In the genomic region with DNA sequence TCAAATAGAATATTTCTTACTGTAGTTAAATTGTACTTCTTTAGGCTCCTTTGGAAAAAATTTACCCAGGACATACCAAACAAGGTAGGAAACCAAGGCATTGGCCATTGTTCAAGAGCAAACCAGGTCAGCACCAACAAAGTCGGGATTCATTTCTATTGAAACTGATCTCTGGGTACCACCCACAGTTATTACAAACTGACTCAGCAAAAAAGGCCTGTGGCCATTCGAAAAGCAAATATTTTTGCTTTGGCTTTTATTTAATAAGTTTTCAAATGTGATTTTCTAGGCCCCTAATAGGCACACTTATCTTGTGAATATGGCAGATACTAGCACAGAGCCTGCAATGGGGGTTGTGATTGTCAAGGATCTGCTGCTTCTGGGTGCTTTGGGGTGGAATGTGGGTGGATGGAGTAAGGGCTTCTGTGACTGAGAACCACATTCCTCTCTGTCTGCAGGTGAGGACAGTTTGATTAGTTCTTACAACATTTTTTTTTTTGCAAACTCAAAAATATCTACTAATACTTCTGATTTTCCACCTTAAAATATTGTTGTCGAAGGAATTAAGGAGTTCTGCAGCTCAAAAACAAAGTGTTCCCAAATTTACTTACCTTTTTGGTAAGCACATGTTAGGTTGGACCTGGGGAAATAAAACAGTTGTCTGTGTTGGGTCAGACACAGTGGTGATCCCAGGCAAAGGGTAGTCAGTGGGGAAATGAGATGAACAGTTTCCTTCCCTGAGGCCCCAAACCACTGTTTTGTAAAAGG, we compare ENCODE assay signal across 22 cellular contexts. TPM values are rescaled to one million over a fixed set of nuclear protein-coding genes. Genes with fewer than 3 reads are reported as not detected.
DNase-seq lines count a peak whose midpoint lies in the region; ATAC-seq and TF ChIP-seq lines count a peak whose summit lies in the region.
"Had no signal": no experiment of that assay in that cellular context is flagged by ENCODE, and none has a peak within 500 bp of the region (broad histone marks: within the 10 kb centered on the region; RNA-seq: fewer than 3 reads in every experiment).

No MANE protein-coding gene starts in this region.

- peaks cover 1% of the 10 kb centered on the region for H3K27me3 Mint-ChIP-seq in activated naive CD8-positive, alpha-beta T cell treated with anti-CD3 and anti-CD28 coated beads, Interleukin-2, amount 50 U/mL, for 24 hours
- H3K27me3 Mint-ChIP-seq: dendritic cell treated with granulocyte-macrophage colony-stimulating factor and Interleukin-4, amounts not matched to agents 40 ng/mL and 50 ng/mL, for 4 days; stimulated activated naive CD8-positive, alpha-beta T cell treated with anti-CD3 and anti-CD28 coated beads, Interleukin-15, Interleukin-2, amounts not matched to agents 100 ng/mL and 50 ng/mL, for 24 hours had no signal

- no peaks in the 10 kb centered on the region for H3K36me3 ChIP-seq in H7 (replicated peaks; ENCODE audit: control insufficient read depth, insufficient read depth, low read length)
- H3K36me3 ChIP-seq in SK-N-MC (ENCODE audit: insufficient read depth, low read length): peaks cover 47% of the 10 kb centered on the region
- no peaks in the 10 kb centered on the region for H3K36me3 ChIP-seq in iPS-20b (ENCODE audit: insufficient read depth, low read depth, low read length)
- no peaks in the 10 kb centered on the region for H3K36me3 ChIP-seq in gastrocnemius medialis
- H3K36me3 ChIP-seq: sigmoid colon, uterus had no signal

- no peak for ATAC-seq in gastrocnemius medialis
- ATAC-seq in activated naive CD8-positive, alpha-beta T cell treated with anti-CD3 and anti-CD28 coated beads, Interleukin-2, amount 50 U/mL, for 24 hours: no peak
- ATAC-seq in stimulated activated naive CD8-positive, alpha-beta T cell treated with anti-CD3 and anti-CD28 coated beads, Interleukin-15, Interleukin-2, amounts not matched to agents 100 U/mL and 50 U/mL, for 24 hours: no peak
- ATAC-seq: activated CD4-positive, alpha-beta T cell treated with anti-CD3 and anti-CD28 coated beads for 36 hours; activated CD8-positive, alpha-beta T cell treated with anti-CD3 and anti-CD28 coated beads, Interleukin-2, amount 10 ng/mL, durations not matched to agents 7 days and 5 days; activated naive CD4-positive, alpha-beta T cell treated with anti-CD3 and anti-CD28 coated beads, Interleukin-2, amount 50 U/mL, for 72 hours; CD8-positive, alpha-beta T cell; left ventricle myocardium superior had no signal

- TF ChIP-seq CTCF in gastrocnemius medialis (IDR thresholded peaks at IDR 0.05 in 4 of 5, conservative IDR thresholded peaks at IDR 0.05 in 1 of 5): no peak

- in situ Hi-C loops in gastrocnemius medialis (cut with MboI; ENCODE audit: low sequenced_read_pairs in 4 of 4): no loop called here

- H3K4me3 ChIP-seq in H7 (ENCODE audit: insufficient read depth, low read depth, low read length) (no peak overlapping the region), SK-N-MC (no peak overlapping the region), iPS-20b (ENCODE audit: low read length) (peak overlapping the region; percentile 8; the same call in 1 of the 2 replicates), gastrocnemius medialis (peak overlapping the region in 1 of 4 donors; percentile 4)
- H3K4me3 ChIP-seq: sigmoid colon, uterus had no signal

- H3K9me3 ChIP-seq in SK-N-MC (ENCODE audit: low read depth, low read length) (no peaks in the 10 kb centered on the region), iPS-20b (ENCODE audit: insufficient read depth, low read depth, low read length) (no peaks in the 10 kb centered on the region), gastrocnemius medialis (no peaks in the 10 kb centered on the region)
- H3K9me3 ChIP-seq: sigmoid colon, uterus had no signal

- peak; percentile 5 for DNase-seq in H7
- DNase-seq in SK-N-MC (ENCODE audit: low read depth, low spot score): no peak
- no peak for DNase-seq in gastrocnemius medialis
- no peak for DNase-seq in activated naive CD8-positive, alpha-beta T cell treated with anti-CD3 and anti-CD28 coated beads, Interleukin-2, amount 50 U/mL, for 24 hours
- no peak for DNase-seq in stimulated activated naive CD8-positive, alpha-beta T cell treated with anti-CD3 and anti-CD28 coated beads, Interleukin-15, Interleukin-2, amounts not matched to agents 100 U/mL and 50 U/mL, for 24 hours
- no peak for DNase-seq in NCI-H510A (lab: John Stamatoyannopoulos, UW)
- DNase-seq: activated CD4-positive, alpha-beta T cell treated with anti-CD3 and anti-CD28 coated beads for 36 hours; activated CD8-positive, alpha-beta T cell treated with anti-CD3 and anti-CD28 coated beads, Interleukin-2, amount 10 ng/mL, durations not matched to agents 7 days and 5 days; anterior cingulate cortex; CD8-positive, alpha-beta T cell; DMS 273 treated with DMSO at 0.1 percent for 48 hours; left ventricle myocardium superior; nephron progenitor cell; sigmoid colon; uterus had no signal

- no peaks in the 10 kb centered on the region for H3K27me3 ChIP-seq in H7 (ENCODE audit: control insufficient read depth, insufficient read depth, low read length)
- H3K27me3 ChIP-seq in iPS-20b (ENCODE audit: insufficient read depth, low read length): no peaks in the 10 kb centered on the region
- no peaks in the 10 kb centered on the region for H3K27me3 ChIP-seq in gastrocnemius medialis
- H3K27me3 ChIP-seq: sigmoid colon, uterus had no signal

- H3K4me1 Mint-ChIP-seq in activated naive CD8-positive, alpha-beta T cell treated with anti-CD3 and anti-CD28 coated beads, Interleukin-2, amount 50 U/mL, for 24 hours: no peaks in the 10 kb centered on the region
- H3K4me1 Mint-ChIP-seq: activated CD4-positive, alpha-beta T cell treated with anti-CD3 and anti-CD28 coated beads for 36 hours had no signal

- H3K27ac ChIP-seq in SK-N-MC (peak overlapping the region; percentile 60), iPS-20b (ENCODE audit: low read length) (peak overlapping the region; percentile 5), gastrocnemius medialis (peak overlapping the region; percentile 77 to 86 (median 82))
- H3K27ac ChIP-seq: RWPE1, sigmoid colon, uterus had no signal

- no peak overlapping the region for H3K4me3 Mint-ChIP-seq in activated naive CD8-positive, alpha-beta T cell treated with anti-CD3 and anti-CD28 coated beads, Interleukin-2, amount 50 U/mL, for 24 hours
- H3K4me3 Mint-ChIP-seq: activated CD4-positive, alpha-beta T cell treated with anti-CD3 and anti-CD28 coated beads for 36 hours; activated CD8-positive, alpha-beta T cell treated with anti-CD3 and anti-CD28 coated beads, Interleukin-2, amount 10 ng/mL, durations not matched to agents 7 days and 5 days; CD8-positive, alpha-beta T cell; dendritic cell treated with granulocyte-macrophage colony-stimulating factor and Interleukin-4, amounts not matched to agents 40 ng/mL and 50 ng/mL, for 4 days; nephron progenitor cell; stimulated activated naive CD8-positive, alpha-beta T cell treated with anti-CD3 and anti-CD28 coated beads, Interleukin-15, Interleukin-2, amounts not matched to agents 100 ng/mL and 50 ng/mL, for 24 hours had no signal

- H3K4me1 ChIP-seq in iPS-20b (ENCODE audit: insufficient read depth, low read length) (peaks cover 32% of the 10 kb centered on the region), gastrocnemius medialis (peaks cover 60 to 72% of the 10 kb centered on the region in 2 donors)
- H3K4me1 ChIP-seq: sigmoid colon, uterus had no signal

- intact Hi-C loops in gastrocnemius medialis (cut with DNase I; ENCODE audit: low total_unique reads): no loop called here

- no peaks in the 10 kb centered on the region for H3K36me3 Mint-ChIP-seq in activated naive CD8-positive, alpha-beta T cell treated with anti-CD3 and anti-CD28 coated beads, Interleukin-2, amount 50 U/mL, for 24 hours (ENCODE audit: low read depth)
- H3K36me3 Mint-ChIP-seq: activated naive CD4-positive, alpha-beta T cell treated with anti-CD3 and anti-CD28 coated beads, Interleukin-2, amount 50 U/mL, for 72 hours; CD8-positive, alpha-beta T cell had no signal

- H3K9me3 Mint-ChIP-seq in activated naive CD8-positive, alpha-beta T cell treated with anti-CD3 and anti-CD28 coated beads, Interleukin-2, amount 50 U/mL, for 24 hours: no peaks in the 10 kb centered on the region
- H3K9me3 Mint-ChIP-seq: activated naive CD4-positive, alpha-beta T cell treated with anti-CD3 and anti-CD28 coated beads, Interleukin-2, amount 50 U/mL, for 72 hours; CD8-positive, alpha-beta T cell; dendritic cell treated with granulocyte-macrophage colony-stimulating factor and Interleukin-4, amounts not matched to agents 40 ng/mL and 50 ng/mL, for 4 days; nephron progenitor cell; stimulated activated naive CD8-positive, alpha-beta T cell treated with anti-CD3 and anti-CD28 coated beads, Interleukin-15, Interleukin-2, amounts not matched to agents 100 ng/mL and 50 ng/mL, for 24 hours had no signal

- H3K27ac Mint-ChIP-seq in activated naive CD8-positive, alpha-beta T cell treated with anti-CD3 and anti-CD28 coated beads, Interleukin-2, amount 50 U/mL, for 24 hours: no peak overlapping the region
- H3K27ac Mint-ChIP-seq: activated CD4-positive, alpha-beta T cell treated with anti-CD3 and anti-CD28 coated beads for 36 hours; activated CD8-positive, alpha-beta T cell treated with anti-CD3 and anti-CD28 coated beads, Interleukin-2, amount 10 ng/mL, durations not matched to agents 7 days and 5 days; activated naive CD4-positive, alpha-beta T cell treated with anti-CD3 and anti-CD28 coated beads, Interleukin-2, amount 50 U/mL, for 72 hours; CD8-positive, alpha-beta T cell; dendritic cell treated with granulocyte-macrophage colony-stimulating factor and Interleukin-4, amounts not matched to agents 40 ng/mL and 50 ng/mL, for 4 days; nephron progenitor cell; stimulated activated naive CD8-positive, alpha-beta T cell treated with anti-CD3 and anti-CD28 coated beads, Interleukin-15, Interleukin-2, amounts not matched to agents 100 ng/mL and 50 ng/mL, for 24 hours had no signal

- no peak for TF ChIP-seq POLR2A in gastrocnemius medialis (IDR thresholded peaks at IDR 0.05)

- H3K9ac ChIP-seq in SK-N-MC (ENCODE audit: insufficient read length): no peak overlapping the region
- peak overlapping the region; percentile 34; the same call in 1 of the 2 replicates for H3K9ac ChIP-seq in iPS-20b (ENCODE audit: low read depth, low read length)

RNA-seq across cellular contexts. Expression of gene FLRT2, which starts 45.1 kb away (rescaled TPM):
- 8.6 and 10.8 TPM in 2 replicates for total RNA-seq in H7 (2014; rRNA removed; shearing (Covaris generic))
- 1 to 10 TPM; 2.2 to 7.1 (median 5.4) TPM for total RNA-seq in gastrocnemius medialis
- total RNA-seq: activated CD4-positive, alpha-beta T cell treated with anti-CD3 and anti-CD28 coated beads for 36 hours; activated CD8-positive, alpha-beta T cell treated with anti-CD3 and anti-CD28 coated beads, Interleukin-2, amount 10 ng/mL, durations not matched to agents 7 days and 5 days; activated naive CD4-positive, alpha-beta T cell treated with anti-CD3 and anti-CD28 coated beads, Interleukin-2, amount 50 U/mL, for 72 hours; CD8-positive, alpha-beta T cell; OCI-LY7; T-helper 2 cell treated with Interferon-gamma antibody and Interleukin-4, amounts not matched to agents 100 ng/mL and 5 ng/mL, for 36 hours had no signal

Comparison
In these comparisons a context has a peak if more than half of its experiments do, and no peak if none do; other contexts are left out.
1. H3K27ac ChIP-seq: peak in every context shown above with its lines; median percentile 82 in gastrocnemius medialis; 60 in SK-N-MC; 5 in iPS-20b.